17 cellular contexts compared by ENCODE assay signal in genomic region chr16:59878479-59878878, GRCh38.
DNase-seq lines count a peak whose midpoint lies in the region; ATAC-seq and FAIRE-seq lines count a peak whose summit lies in the region.
"Had no signal": no experiment of that assay in that cellular context is flagged by ENCODE, and none has a peak within 500 bp of the region (broad histone marks: within the 10 kb centered on the region; RNA-seq: fewer than 3 reads in every experiment).

No MANE protein-coding gene starts in this region.

- no peak overlapping the region for H3K4me3 ChIP-seq in aorta (ENCODE audit: low read length in 2 of 2)
- H3K4me3 ChIP-seq: mucosa of descending colon had no signal

- H3K36me3 ChIP-seq in aorta (ENCODE audit: control insufficient read depth in 1 of 2, insufficient read depth in 2 of 2, low read length in 1 of 2) = no peaks in the 10 kb centered on the region

- peaks cover 2% of the 10 kb centered on the region for H3K9me3 ChIP-seq in aorta (ENCODE audit: control insufficient read depth, low read length)

- DNase-seq in DMS53 (lab: John Stamatoyannopoulos, UW) (peak; percentile 5), DMS53 treated with DMSO at 0.1 percent for 48 hours (lab: John Stamatoyannopoulos, UW; ENCODE audit: unreplicated experiment) (no peak), NCI-H510A (lab: John Stamatoyannopoulos, UW) (peak; percentile 10), dermis blood vessel endothelial cell (peak; percentile 2), renal cortical epithelial cell (ENCODE audit: low read depth) (peak; percentile 71), NOMO-1 treated with dmso at 0.1 percent for 144 hours (lab: John Stamatoyannopoulos, UW; ENCODE audit: unreplicated experiment) (no peak), RCC 7860 (ENCODE audit: low spot score) (no peak), aorta (no peak)
- DNase-seq: activated CD8-positive, alpha-beta T cell treated with anti-CD3 and anti-CD28 coated beads, Interleukin-2, amount 10 ng/mL, durations not matched to agents 7 days and 5 days; activated naive CD4-positive, alpha-beta T cell treated with Interleukin-2 at 50 U/mL for 16 hours; foreskin melanocyte; mucosa of descending colon; NCI-H1694 treated with DMSO at 0.1 percent for 48 hours; T1000 had no signal

- FAIRE-seq in RCC 7860 (lab: Jason Lieb, UNC) = no peak
- FAIRE-seq: keratinocyte had no signal

- 10 to 16% methylated on average over 3 of the region's 3 CpGs for WGBS in aorta, 2 donors

- no peak overlapping the region for H3K27ac ChIP-seq in aorta (ENCODE audit: low read depth in 1 of 2, low read length in 2 of 2)
- H3K27ac ChIP-seq: 22Rv1 had no signal

- H3K27me3 ChIP-seq in aorta (ENCODE audit: control insufficient read depth in 1 of 2, insufficient read depth in 2 of 2, low read length in 1 of 2) = no peaks in the 10 kb centered on the region

- intact Hi-C loops in aorta (cut with DNase I) = no loop called here

- H3K4me1 ChIP-seq in aorta (ENCODE audit: control insufficient read depth in 1 of 2, insufficient read depth in 2 of 2, low read length in 2 of 2) = no peaks in the 10 kb centered on the region

- no peak for ATAC-seq in aorta (ENCODE audit: low FRiP score)
- ATAC-seq: activated CD8-positive, alpha-beta T cell treated with anti-CD3 and anti-CD28 coated beads, Interleukin-2, amount 10 ng/mL, durations not matched to agents 7 days and 5 days; mucosa of descending colon; sciatic nerve had no signal

Comparison
In these comparisons a context has a peak if more than half of its experiments do, and no peak if none do; other contexts are left out.
1. DNase-seq: peak in DMS53 (single experiment), NCI-H510A (single experiment), dermis blood vessel endothelial cell (single experiment) and renal cortical epithelial cell (single experiment); none in DMS53 treated with DMSO at 0.1 percent for 48 hours (single experiment), NOMO-1 treated with dmso at 0.1 percent for 144 hours (single experiment), RCC 7860 (single experiment) and aorta (0 of 2).